In genomic region chr18:10514082-10514481, GRCh38 we compare ENCODE assay signal across 1 cellular context.
TF ChIP-seq lines count a peak whose summit lies in the region.

No MANE protein-coding gene starts in this region.

TF ChIP-seq in WTC11, 78 proteins besides CTCF, POLR2A, EP300 and RAD21:
- TF ChIP-seq STAT6 (CRISPR knock-in tag; conservative IDR thresholded peaks at IDR 0.05; ENCODE audit: low read depth): no peak
- TF ChIP-seq TP53 (CRISPR knock-in tag; IDR thresholded peaks at IDR 0.05): no peak
- TF ChIP-seq E2F1 (CRISPR knock-in tag; IDR thresholded peaks at IDR 0.05): no peak
- TF ChIP-seq ZMAT4 (CRISPR knock-in tag; IDR thresholded peaks at IDR 0.05): no peak
- no peak for TF ChIP-seq ETV6 (CRISPR knock-in tag; IDR thresholded peaks at IDR 0.05)
- no peak for TF ChIP-seq ZNF532 (CRISPR knock-in tag; IDR thresholded peaks at IDR 0.05; ENCODE audit: borderline replicate concordance)
- TF ChIP-seq ZNF263 (CRISPR knock-in tag; IDR thresholded peaks at IDR 0.05; ENCODE audit: low read depth): no peak
- TF ChIP-seq TEAD4 (CRISPR knock-in tag; IDR thresholded peaks at IDR 0.05): no peak
- TF ChIP-seq MXD4 (CRISPR knock-in tag; IDR thresholded peaks at IDR 0.05; ENCODE audit: borderline replicate concordance): no peak
- TF ChIP-seq FOXJ3 (CRISPR knock-in tag; IDR thresholded peaks at IDR 0.05; ENCODE audit: borderline replicate concordance): no peak
- no peak for TF ChIP-seq ATF1 (CRISPR knock-in tag; IDR thresholded peaks at IDR 0.05)
- TF ChIP-seq ESRRA (CRISPR knock-in tag; IDR thresholded peaks at IDR 0.05; ENCODE audit: borderline replicate concordance): no peak
- no peak for TF ChIP-seq JUN (CRISPR knock-in tag; IDR thresholded peaks at IDR 0.05)
